ENCODE assay signal across 13 cellular contexts in the genomic region with DNA sequence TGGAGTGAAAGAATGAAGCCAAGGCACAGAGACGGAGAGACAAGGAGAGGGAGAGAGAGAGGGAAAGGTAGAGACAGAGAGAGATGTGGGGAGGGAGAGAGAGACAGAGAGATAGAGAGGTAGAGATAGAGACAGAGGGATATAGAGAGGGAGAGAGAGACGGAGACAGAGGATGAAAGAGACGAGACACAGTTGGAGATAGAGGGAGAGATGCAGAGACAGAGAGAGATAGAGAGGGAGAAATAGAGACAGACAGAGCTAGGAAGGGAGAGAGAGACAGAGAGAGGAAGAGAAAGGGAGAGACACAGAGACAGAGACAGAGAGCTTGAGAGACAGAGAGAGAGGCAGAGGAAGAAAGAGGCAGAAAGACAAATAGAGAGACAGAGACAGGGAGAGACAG. TPM values are rescaled to one million over a fixed set of nuclear protein-coding genes. Genes with fewer than 3 reads are reported as not detected.
A peak's percentile ranks its signal among the peaks of the same experiment; 100 is the strongest.
DNase-seq lines count a peak whose midpoint lies in the region; TF ChIP-seq lines count a peak whose summit lies in the region.
"Had no signal": no experiment of that assay in that cellular context is flagged by ENCODE, and none has a peak within 500 bp of the region (broad histone marks: within the 10 kb centered on the region; RNA-seq: fewer than 3 reads in every experiment).

No MANE protein-coding gene starts in this region.

- H3K36me3 ChIP-seq in skeletal muscle tissue (ENCODE audit: control insufficient read depth in 3 of 3, insufficient read depth in 3 of 3, low read length in 3 of 3): no peaks in the 10 kb centered on the region
- H3K36me3 ChIP-seq: BLaER1 treated with 17β-estradiol and CSF1 and Interleukin-3, amounts not matched to agents 10 nM and 100 nM; Peyer's patch had no signal

- peaks cover 19% of the 10 kb centered on the region for H3K36me3 Mint-ChIP-seq in T-helper 2 cell treated with Interferon-gamma antibody and Interleukin-4, amounts not matched to agents 5 μg/mL and 100 μg/mL, for 36 hours (ENCODE audit: low read depth)
- peaks cover 2% of the 10 kb centered on the region for H3K36me3 Mint-ChIP-seq in chondrocyte (ENCODE audit: low read depth)

- no peak for DNase-seq in T-helper 2 cell treated with Interferon-gamma antibody and Interleukin-4, amounts not matched to agents 5 μg/mL and 100 μg/mL, for 36 hours (ENCODE audit: low spot score)
- DNase-seq in T-helper 2 cell (no peak), chondrocyte (ENCODE audit: low spot score) (no peak), islet precursor cell (no peak), NCI-H2081 treated with DMSO at 0.1 percent for 48 hours (lab: John Stamatoyannopoulos, UW) (no peak)
- DNase-seq: amniotic stem cell; DMS79 treated with DMSO at 0.1 percent for 48 hours; left colon; NCI-H1417; Peyer's patch; stimulated activated naive CD8-positive, alpha-beta T cell treated with anti-CD3 and anti-CD28 coated beads, Interleukin-15, Interleukin-2, amounts not matched to agents 100 U/mL and 50 U/mL, for 24 hours had no signal

- peaks cover 13% of the 10 kb centered on the region for H3K4me1 Mint-ChIP-seq in T-helper 2 cell treated with Interferon-gamma antibody and Interleukin-4, amounts not matched to agents 5 μg/mL and 100 μg/mL, for 36 hours (ENCODE audit: low read depth)
- H3K4me1 Mint-ChIP-seq in chondrocyte (ENCODE audit: low read depth): peaks cover 9% of the 10 kb centered on the region

- no peaks in the 10 kb centered on the region for H3K27me3 Mint-ChIP-seq in T-helper 2 cell treated with Interferon-gamma antibody and Interleukin-4, amounts not matched to agents 5 μg/mL and 100 μg/mL, for 36 hours (ENCODE audit: low read depth)
- H3K27me3 Mint-ChIP-seq in chondrocyte (ENCODE audit: low read depth): no peaks in the 10 kb centered on the region

- H3K27ac Mint-ChIP-seq in T-helper 2 cell treated with Interferon-gamma antibody and Interleukin-4, amounts not matched to agents 5 μg/mL and 100 μg/mL, for 36 hours: peak overlapping the region; percentile 46
- H3K27ac Mint-ChIP-seq in chondrocyte (ENCODE audit: unreplicated experiment): peak overlapping the region; percentile 27

- peaks cover 0 to 5% (median 4%) of the 10 kb centered on the region in 3 donors for H3K9me3 ChIP-seq in skeletal muscle tissue (ENCODE audit: control insufficient read depth in 3 of 3, low read length in 3 of 3)
- H3K9me3 ChIP-seq: Peyer's patch had no signal

- H3K9ac ChIP-seq in skeletal muscle tissue (ENCODE audit: low read depth in 1 of 3, low read length in 3 of 3): peak overlapping the region in 2 of 3 donors; percentile 34 to 59
- H3K9ac ChIP-seq: BLaER1 treated with 17β-estradiol and CSF1 and Interleukin-3, amounts not matched to agents 10 nM and 100 nM had no signal

- no peak overlapping the region for H3K4me3 ChIP-seq in skeletal muscle tissue (ENCODE audit: low read length in 3 of 3)
- H3K4me3 ChIP-seq: BLaER1 treated with 17β-estradiol and CSF1 and Interleukin-3, amounts not matched to agents 10 nM and 100 nM; Peyer's patch had no signal

- H3K27ac ChIP-seq in skeletal muscle tissue (ENCODE audit: low read depth, low read length): peak overlapping the region; percentile 81
- H3K27ac ChIP-seq: Peyer's patch had no signal

- H3K4me1 ChIP-seq in skeletal muscle tissue (ENCODE audit: control insufficient read depth in 3 of 3, insufficient read depth in 3 of 3, low read length in 3 of 3): peaks cover 15 to 29% (median 20%) of the 10 kb centered on the region in 3 donors

- no peak for TF ChIP-seq CTCF in chondrocyte (IDR thresholded peaks at IDR 0.05)

- H3K4me3 Mint-ChIP-seq in T-helper 2 cell treated with Interferon-gamma antibody and Interleukin-4, amounts not matched to agents 5 μg/mL and 100 μg/mL, for 36 hours: no peak overlapping the region
- H3K4me3 Mint-ChIP-seq in chondrocyte (ENCODE audit: unreplicated experiment): no peak overlapping the region

- H3K9me3 Mint-ChIP-seq in T-helper 2 cell treated with Interferon-gamma antibody and Interleukin-4, amounts not matched to agents 5 μg/mL and 100 μg/mL, for 36 hours: peaks cover 5% of the 10 kb centered on the region
- peaks cover 2% of the 10 kb centered on the region for H3K9me3 Mint-ChIP-seq in chondrocyte (ENCODE audit: low read depth)

- no peaks in the 10 kb centered on the region for H3K27me3 ChIP-seq in skeletal muscle tissue (ENCODE audit: control insufficient read depth in 3 of 3, insufficient read depth in 3 of 3, low read length in 3 of 3)
- H3K27me3 ChIP-seq: BLaER1 treated with 17β-estradiol and CSF1 and Interleukin-3, amounts not matched to agents 10 nM and 100 nM; Peyer's patch had no signal

RNA-seq across cellular contexts. Expression of gene CSNK1G2, which starts 4.5 kb away (rescaled TPM):
- total RNA-seq in chondrocyte (57.4 to 74.9 TPM (median 58.9 TPM) in 3 replicates), skeletal muscle tissue (24.0 TPM)

RNA-seq across cellular contexts. Expression of gene ADAT3, which starts 31.2 kb away (rescaled TPM):
- total RNA-seq in chondrocyte (3.2 to 4.3 TPM (median 3.6 TPM) in 3 replicates), skeletal muscle tissue (1.0 TPM)

RNA-seq across cellular contexts. Expression of gene SCAMP4, which starts 31.2 kb away (rescaled TPM):
- 51.6 to 57.5 TPM (median 57.4 TPM) in 3 replicates for total RNA-seq in chondrocyte
- 8.9 TPM for total RNA-seq in skeletal muscle tissue

RNA-seq across cellular contexts. Expression of gene ABHD17A, which starts 51.1 kb away (rescaled TPM):
- total RNA-seq in chondrocyte: 54.6 to 60.2 TPM (median 54.6 TPM) in 3 replicates
- total RNA-seq in skeletal muscle tissue: 52.7 TPM
